Comparison of ENCODE assay signal across 1 cellular context in genomic region chr19:52269338-52270261, GRCh38.
TF ChIP-seq lines count a peak whose summit lies in the region.

ZNF766 (plus strand) TSS chr19:52269587; CDS start chr19:52269614, 27 bp downstream.

TF ChIP-seq in WTC11, 78 proteins besides CTCF, POLR2A, EP300 and RAD21 (continued from another document and continues in another):
- TF ChIP-seq AR (CRISPR knock-in tag; IDR thresholded peaks at IDR 0.05): no peak
- peak; percentile 32; the same call in 1 of the 2 replicates for TF ChIP-seq FOXP1 (CRISPR knock-in tag; IDR thresholded peaks at IDR 0.05; ENCODE audit: borderline replicate concordance)
- TF ChIP-seq ETV6 (CRISPR knock-in tag; IDR thresholded peaks at IDR 0.05): no peak
- TF ChIP-seq MAX (CRISPR knock-in tag; IDR thresholded peaks at IDR 0.05): peak; percentile 88
- TF ChIP-seq ZNF396 (CRISPR knock-in tag; IDR thresholded peaks at IDR 0.05; ENCODE audit: borderline replicate concordance): no peak
- TF ChIP-seq ZNF232 (CRISPR knock-in tag; IDR thresholded peaks at IDR 0.05): peak; percentile 55; the same call in 1 of the 2 replicates
- no peak for TF ChIP-seq JAZF1 (CRISPR knock-in tag; IDR thresholded peaks at IDR 0.05)
- no peak for TF ChIP-seq ZNF423 (CRISPR knock-in tag; IDR thresholded peaks at IDR 0.05)
- no peak for TF ChIP-seq ATF6 (CRISPR knock-in tag; IDR thresholded peaks at IDR 0.05)
- TF ChIP-seq PREB (CRISPR knock-in tag; IDR thresholded peaks at IDR 0.05; ENCODE audit: borderline replicate concordance): no peak
- no peak for TF ChIP-seq ZNF263 (CRISPR knock-in tag; IDR thresholded peaks at IDR 0.05; ENCODE audit: low read depth)
- peak; percentile 69; the same call in 1 of the 2 replicates for TF ChIP-seq ZNF121 (CRISPR knock-in tag; IDR thresholded peaks at IDR 0.05)
- no peak for TF ChIP-seq NR1H2 (CRISPR knock-in tag; IDR thresholded peaks at IDR 0.05)
- TF ChIP-seq USF2 (CRISPR knock-in tag; IDR thresholded peaks at IDR 0.05): no peak
- no peak for TF ChIP-seq RORB (CRISPR knock-in tag; IDR thresholded peaks at IDR 0.05)
- TF ChIP-seq CDX4 (CRISPR knock-in tag; IDR thresholded peaks at IDR 0.05; ENCODE audit: borderline replicate concordance): no peak
- TF ChIP-seq ZNF512 (CRISPR knock-in tag; IDR thresholded peaks at IDR 0.05; ENCODE audit: borderline replicate concordance): no peak
- TF ChIP-seq CREB1 (CRISPR knock-in tag; IDR thresholded peaks at IDR 0.05): no peak
- TF ChIP-seq MXD4 (CRISPR knock-in tag; IDR thresholded peaks at IDR 0.05; ENCODE audit: borderline replicate concordance): no peak
- TF ChIP-seq SMAD3 (CRISPR knock-in tag; IDR thresholded peaks at IDR 0.05; ENCODE audit: borderline replicate concordance): no peak
- TF ChIP-seq PRDM15 (CRISPR knock-in tag; IDR thresholded peaks at IDR 0.05): peak; percentile 95
- TF ChIP-seq FOXP4 (CRISPR knock-in tag; IDR thresholded peaks at IDR 0.05): no peak
- TF ChIP-seq TP53 (CRISPR knock-in tag; IDR thresholded peaks at IDR 0.05): no peak
- no peak for TF ChIP-seq ZBTB21 (CRISPR knock-in tag; IDR thresholded peaks at IDR 0.05; ENCODE audit: borderline replicate concordance)
- TF ChIP-seq ERG (CRISPR knock-in tag; IDR thresholded peaks at IDR 0.05): no peak
- TF ChIP-seq RELA (CRISPR knock-in tag; IDR thresholded peaks at IDR 0.05; ENCODE audit: borderline replicate concordance): no peak
- no peak; the same call in 1 of the 2 replicates for TF ChIP-seq ARID4B (CRISPR knock-in tag; IDR thresholded peaks at IDR 0.05; ENCODE audit: borderline replicate concordance)
- no peak for TF ChIP-seq HMGA2 (CRISPR knock-in tag; IDR thresholded peaks at IDR 0.05)
